In the genomic region with DNA sequence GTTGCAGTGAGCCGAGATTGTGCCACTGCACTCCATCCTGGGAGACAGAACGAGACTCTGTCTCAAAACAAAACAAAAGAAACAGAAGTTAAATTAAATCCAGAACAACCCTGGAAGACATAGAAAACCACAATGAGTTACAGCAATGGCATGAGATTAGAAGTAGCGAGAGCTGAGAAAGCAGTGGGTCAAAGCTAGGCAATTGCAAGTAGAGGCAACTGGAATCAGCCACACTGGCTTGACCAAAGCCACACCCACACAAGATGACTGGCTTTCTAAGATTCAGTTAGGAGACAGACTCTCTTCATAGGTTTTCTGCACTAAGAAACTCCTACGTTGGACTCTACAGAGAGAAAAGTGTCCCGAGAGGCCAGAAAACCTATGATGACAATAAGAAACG, we compare ENCODE assay signal across 20 cellular contexts.
DNase-seq lines count a peak whose midpoint lies in the region; ATAC-seq and TF ChIP-seq lines count a peak whose summit lies in the region.
"Had no signal": no experiment of that assay in that cellular context is flagged by ENCODE, and none has a peak within 500 bp of the region (broad histone marks: within the 10 kb centered on the region; RNA-seq: fewer than 3 reads in every experiment).

No MANE protein-coding gene starts in this region.

- H3K27ac ChIP-seq in IMR-90 (ENCODE audit: insufficient read depth, low read length) = no peak overlapping the region
- H3K27ac ChIP-seq in brain microvascular endothelial cell = peak overlapping the region; percentile 56
- no peak overlapping the region for H3K27ac ChIP-seq in body of pancreas
- H3K27ac ChIP-seq: breast epithelium, dorsolateral prefrontal cortex, hepatocyte, right atrium auricular region had no signal

- H3K23ac ChIP-seq in IMR-90 (ENCODE audit: low read depth, low read length) = no peak overlapping the region

- H2AK5ac ChIP-seq in IMR-90 (ENCODE audit: low read depth, low read length) = no peak overlapping the region

- POLR2A ChIA-PET in IMR-90 (lab: Charles Lee; ENCODE audit: unreplicated experiment) = no interaction called here

- in situ Hi-C loops in IMR-90 (cut with MboI; ENCODE audit: low sequenced_read_pairs) = no loop called here
- in situ Hi-C loops in brain microvascular endothelial cell (cut with HindIII; ENCODE audit: low pct_ligation_motif_present, low sequenced_read_pairs) = no loop called here

- intact Hi-C loops in IMR-90 (cut with micrococcal nuclease) (no loop called here), body of pancreas (cut with DNase I) (no loop called here)

- H3K56ac ChIP-seq in IMR-90 (ENCODE audit: extremely low read depth, insufficient read depth, low read length) = no peak overlapping the region

- dilution Hi-C loops in IMR-90 (cut with HindIII; ENCODE audit: low sequenced_read_pairs, unreplicated experiment) = no loop called here

- 0 out of 2 replicates have a peak overlapping the region, but pooled peaks have one; percentile 8 for H2BK120ac ChIP-seq in IMR-90 (ENCODE audit: low read depth, low read length)

- TF ChIP-seq POLR2A in IMR-90 (IDR thresholded peaks at IDR 0.05; ENCODE audit: low read depth, low read length) (no peak), body of pancreas (IDR thresholded peaks at IDR 0.05) (no peak)

- H3K79me1 ChIP-seq in IMR-90 (ENCODE audit: low read depth in 1 of 2, low read length in 2 of 2) = no peaks in the 10 kb centered on the region

- TF ChIP-seq RAD21 in IMR-90 (IDR thresholded peaks at IDR 0.05; ENCODE audit: low read length) = no peak

- CTCF ChIA-PET in IMR-90 (lab: Yijun Ruan, JAX) = no interaction called here

- no peak overlapping the region for H2BK15ac ChIP-seq in IMR-90 (ENCODE audit: low read depth, low read length)

- H2AFZ ChIP-seq in IMR-90 (replicated peaks; ENCODE audit: low read length, poor library complexity) = no peak overlapping the region
- H2AFZ ChIP-seq: GM23338, hepatocyte had no signal

- H3K4ac ChIP-seq in IMR-90 (ENCODE audit: low read depth, low read length) = no peak overlapping the region

- no peak overlapping the region for H2BK5ac ChIP-seq in IMR-90 (ENCODE audit: low read depth, low read length, poor library complexity, severe bottlenecking)

- H3K4me1 ChIP-seq in IMR-90 (ENCODE audit: control insufficient read depth, insufficient read depth, low read length) (no peaks in the 10 kb centered on the region), body of pancreas (no peaks in the 10 kb centered on the region)
- H3K4me1 ChIP-seq: breast epithelium, right atrium auricular region had no signal

- H3K4me3 ChIP-seq in IMR-90 (ENCODE audit: insufficient read depth, low read depth, low read length) (no peak overlapping the region), brain microvascular endothelial cell (ENCODE audit: low read depth, low read length) (no peak overlapping the region), body of pancreas (no peak overlapping the region)
- H3K4me3 ChIP-seq: breast epithelium, dorsolateral prefrontal cortex, GM23338, hepatocyte, right atrium auricular region had no signal

- H3K14ac ChIP-seq in IMR-90 (replicated peaks; ENCODE audit: low read depth, low read length) = no peak overlapping the region

- no peak overlapping the region; the same call in 1 of the 2 replicates for H3K18ac ChIP-seq in IMR-90 (ENCODE audit: low read depth, low read length)

- H4K91ac ChIP-seq in IMR-90 (ENCODE audit: insufficient read depth, low read depth, low read length) = no peak overlapping the region

- no peaks in the 10 kb centered on the region for H4K20me1 ChIP-seq in IMR-90 (ENCODE audit: insufficient read depth, low read length)

- no peaks in the 10 kb centered on the region for H3K9me3 ChIP-seq in IMR-90 (ENCODE audit: control insufficient read depth, insufficient read depth, low read length)
- no peaks in the 10 kb centered on the region for H3K9me3 ChIP-seq in body of pancreas
- H3K9me3 ChIP-seq: breast epithelium, right atrium auricular region had no signal

- H3K4me2 ChIP-seq in IMR-90 (ENCODE audit: low read depth, low read length) = no peak overlapping the region
- H3K4me2 ChIP-seq: GM23338, hepatocyte had no signal

- no peak overlapping the region for H4K8ac ChIP-seq in IMR-90 (ENCODE audit: low read depth in 2 of 2, low read length in 2 of 2)

- no peaks in the 10 kb centered on the region for H3K36me3 ChIP-seq in IMR-90 (ENCODE audit: control insufficient read depth, insufficient read depth, low read length)
- no peaks in the 10 kb centered on the region for H3K36me3 ChIP-seq in brain microvascular endothelial cell (replicated peaks)
- H3K36me3 ChIP-seq in body of pancreas (replicated peaks in 1 of 2; ENCODE audit: insufficient read depth in 1 of 2, low read depth in 2 of 2) = no peaks in the 10 kb centered on the region
- H3K36me3 ChIP-seq: breast epithelium, right atrium auricular region had no signal

- H3K9ac ChIP-seq in IMR-90 (ENCODE audit: low read depth, low read length) = no peak overlapping the region

- no CpG with 5 or more reads among the region's 6 CpGs for WGBS in IMR-90 (ENCODE audit: extremely low coverage in 2 of 2, insufficient read length in 1 of 2), 2 experiments
- WGBS in body of pancreas, 2 donors = 57 to 65% methylated on average over 6 of the region's 6 CpGs

- peak; percentile 71 for DNase-seq in AG20443 (ENCODE audit: low spot score)
- peak; percentile 71 for DNase-seq in IMR-90
- peak; percentile 86 for DNase-seq in brain microvascular endothelial cell
- DNase-seq in kidney tubule cell (ENCODE audit: low spot score) = peak; percentile 33
- DNase-seq in body of pancreas = no peak
- DNase-seq in DMS79 treated with DMSO at 0.1 percent for 48 hours (lab: John Stamatoyannopoulos, UW) = no peak
- DNase-seq in CD1c-positive myeloid dendritic cell (ENCODE audit: extremely low spot score) = no peak
- DNase-seq: activated CD4-positive, alpha-beta T cell treated with anti-CD3 and anti-CD28 coated beads, Interleukin-2, amount 50 U/mL, for 48 hours; activated naive CD4-positive, alpha-beta T cell treated with anti-CD3 and anti-CD28 coated beads, Interleukin-2, amount 10 ng/mL, durations not matched to agents 7 days and 5 days; COR-L47; dorsolateral prefrontal cortex; Kasumi-1; NCI-H1417 treated with DMSO at 0.1 percent for 48 hours; NCI-H2227 treated with DMSO at 0.1 percent for 48 hours; RPMI8226 had no signal

- no TSS peak for BruUV-seq in IMR-90 (replicated peaks; lab: Mats Ljungman, UMichigan)

- 0 out of 2 replicates have a peak overlapping the region, but pooled peaks have one; percentile 14 for H2BK20ac ChIP-seq in IMR-90 (ENCODE audit: low read depth, low read length)

- no peak overlapping the region for H2AK9ac ChIP-seq in IMR-90 (replicated peaks; ENCODE audit: low read depth, low read length, poor library complexity)

- H3K27me3 ChIP-seq in IMR-90 (ENCODE audit: control insufficient read depth, insufficient read depth, low read length) = no peaks in the 10 kb centered on the region
- H3K27me3 ChIP-seq in brain microvascular endothelial cell (replicated peaks) = no peaks in the 10 kb centered on the region
- no peaks in the 10 kb centered on the region for H3K27me3 ChIP-seq in body of pancreas
- H3K27me3 ChIP-seq: breast epithelium, dorsolateral prefrontal cortex, hepatocyte, right atrium auricular region had no signal

- no peak for TF ChIP-seq CTCF in IMR-90 (conservative IDR thresholded peaks at IDR 0.05; ENCODE audit: low read depth, low read length)
- TF ChIP-seq CTCF in brain microvascular endothelial cell (IDR thresholded peaks at IDR 0.05; ENCODE audit: low read depth, low read length, missing control alignments) = no peak
- no peak for TF ChIP-seq CTCF in body of pancreas (IDR thresholded peaks at IDR 0.05)

- peak; percentile 40; the same call in 1 of the 2 replicates for ATAC-seq in IMR-90 (ENCODE audit: low read depth)
- ATAC-seq in HG02623 (IDR thresholded peaks at IDR 0.05; ENCODE audit: unreplicated experiment) = no peak
- ATAC-seq in body of pancreas = no peak
- ATAC-seq: GM23338 had no signal

- H3K9me1 ChIP-seq in IMR-90 (ENCODE audit: insufficient read depth, low read length) = no peaks in the 10 kb centered on the region

- H4K5ac ChIP-seq in IMR-90 (ENCODE audit: low read depth, low read length) = no peak overlapping the region; the same call in 1 of the 2 replicates

TF ChIP-seq in IMR-90, 13 proteins besides CTCF, POLR2A, EP300 and RAD21:
- TF ChIP-seq MXI1 (IDR thresholded peaks at IDR 0.05; ENCODE audit: borderline replicate concordance, low read depth, low read length) = no peak

Comparison
In these comparisons a context has a peak if more than half of its experiments do, and no peak if none do; other contexts are left out.
1. DNase-seq: peak in AG20443 (single experiment), IMR-90 (single experiment), brain microvascular endothelial cell (single experiment) and kidney tubule cell (single experiment); none in body of pancreas (0 of 4), DMS79 treated with DMSO at 0.1 percent for 48 hours (single experiment) and CD1c-positive myeloid dendritic cell (single experiment).